In genomic region chr1:207993477-207994445, GRCh38 we compare ENCODE assay signal across 10 cellular contexts.
DNase-seq lines count a peak whose midpoint lies in the region; ATAC-seq and TF ChIP-seq lines count a peak whose summit lies in the region.
"Had no signal": no experiment of that assay in that cellular context is flagged by ENCODE, and none has a peak within 500 bp of the region (broad histone marks: within the 10 kb centered on the region; RNA-seq: fewer than 3 reads in every experiment).

No MANE protein-coding gene starts in this region.

- H3K9me3 ChIP-seq in AG04450 (ENCODE audit: control insufficient read depth, insufficient read depth, low read length) (no peaks in the 10 kb centered on the region), Panc1 (ENCODE audit: control insufficient read depth, insufficient read depth, low read depth, low read length) (no peaks in the 10 kb centered on the region)

- in situ Hi-C loops in Panc1 (cut with HindIII; ENCODE audit: low pct_unique_long_range_greater_than_20kb, low sequenced_read_pairs), result no loop called here

- H3K27me3 ChIP-seq in AG04450 (ENCODE audit: control insufficient read depth, insufficient read depth, low read length) (peaks cover 12% of the 10 kb centered on the region), Panc1 (ENCODE audit: control insufficient read depth, insufficient read depth, low read length) (no peaks in the 10 kb centered on the region; the same call in none of the 2 replicates)

- H3K4me3 Mint-ChIP-seq in glutamatergic neuron (ENCODE audit: unreplicated experiment), result no peak overlapping the region

- H3K27ac ChIP-seq in AG04450 (ENCODE audit: low read depth, low read length) (no peak overlapping the region), Panc1 (ENCODE audit: low read length) (no peak overlapping the region)

- no TSS peak for BruUV-seq in Panc1 (replicated peaks; lab: Mats Ljungman, UMichigan)

- H3K4me1 ChIP-seq in Panc1 (ENCODE audit: control insufficient read depth, insufficient read depth, low read length), result no peaks in the 10 kb centered on the region

- ATAC-seq in Panc1 (no peak), GM19324 (IDR thresholded peaks at IDR 0.05; ENCODE audit: low FRiP score, unreplicated experiment) (no peak)

- H3K36me3 Mint-ChIP-seq in glutamatergic neuron (ENCODE audit: unreplicated experiment), result no peaks in the 10 kb centered on the region

- intact Hi-C loops in Panc1 (cut with micrococcal nuclease; ENCODE audit: unreplicated experiment), result no loop called here

- DNase-seq in AG04450 (ENCODE audit: low read depth, low spot score) (no peak), Panc1 (ENCODE audit: low read depth, low spot score) (no peak), glutamatergic neuron (no peak), MV-4-11 (lab: John Stamatoyannopoulos, UW) (no peak), retina (no peak)
- DNase-seq in central memory CD4-positive, alpha-beta T cell, result no peak
- DNase-seq: activated effector memory CD4-positive, alpha-beta T cell treated with anti-CD3 and anti-CD28 coated beads, Interleukin-2, amount 50 U/mL, for 16 hours; DMS79 treated with DMSO at 0.1 percent for 48 hours had no signal

- POLR2A ChIA-PET in AG04450 (lab: Yijun Ruan, JAX), result no interaction called here
- POLR2A ChIA-PET in Panc1 (lab: Charles Lee), result no interaction called here

- CTCF ChIA-PET in AG04450 (lab: Charles Lee), result interaction anchor here (0.6 to 1.4 kb wide), 7 partner anchors 14 to 912 kb away, joined by 3 to 6 read pairs (median 3); no protein-coding TSS in a partner anchor
- CTCF ChIA-PET in Panc1 (lab: Charles Lee), result interaction anchor here (0.6 kb wide), 1 partner anchor 31 kb away, joined by 3 read pairs; no protein-coding TSS in a partner anchor

- no peak overlapping the region for H3K27ac Mint-ChIP-seq in glutamatergic neuron (ENCODE audit: unreplicated experiment)

- no peaks in the 10 kb centered on the region for H3K27me3 Mint-ChIP-seq in glutamatergic neuron (ENCODE audit: unreplicated experiment)

- peaks cover 4% of the 10 kb centered on the region for H3K4me1 Mint-ChIP-seq in glutamatergic neuron (ENCODE audit: low read depth, unreplicated experiment)

- H3K9me3 Mint-ChIP-seq in glutamatergic neuron (ENCODE audit: unreplicated experiment), result peaks cover 2% of the 10 kb centered on the region

- no peaks in the 10 kb centered on the region for H3K36me3 ChIP-seq in Panc1 (ENCODE audit: control insufficient read depth, insufficient read depth, low read length)

- no peak overlapping the region for H3K4me3 ChIP-seq in AG04450 (ENCODE audit: low read depth, low read length)
- H3K4me3 ChIP-seq in Panc1 (ENCODE audit: low read depth in 2 of 2, low read length in 2 of 2), result no peak overlapping the region

- TF ChIP-seq CTCF in AG04450 (IDR thresholded peaks at IDR 0.05; ENCODE audit: low read depth, low read length) (peak; percentile 40), GM12873 (IDR thresholded peaks at IDR 0.05; ENCODE audit: insufficient read depth, low read depth, low read length, missing control alignments) (peak; percentile 65), Panc1 (IDR thresholded peaks at IDR 0.05) (peak; percentile 40), glutamatergic neuron (IDR thresholded peaks at IDR 0.05; ENCODE audit: partially characterized antibody, unreplicated experiment) (peak; percentile 50)
